In genomic region chr3:52973806-52974205, GRCh38 we compare ENCODE assay signal across 10 cellular contexts.
"Had no signal": no experiment of that assay in that cellular context is flagged by ENCODE, and none has a peak within 500 bp of the region (broad histone marks: within the 10 kb centered on the region; RNA-seq: fewer than 3 reads in every experiment).

No MANE protein-coding gene starts in this region.

- DNase-seq: activated naive CD4-positive, alpha-beta T cell treated with anti-CD3 and anti-CD28 coated beads for 36 hours; adrenal gland; cortex of kidney; effector CD4-positive, alpha-beta T cell; kidney; left ventricle myocardium superior; mesenchymal stem cell; natural killer cell; stimulated activated naive CD8-positive, alpha-beta T cell treated with anti-CD3 and anti-CD28 coated beads, Interleukin-15, Interleukin-2, amounts not matched to agents 100 U/mL and 50 U/mL, for 24 hours had no signal

- ATAC-seq: activated T-helper 17 cell treated with anti-CD3 and anti-CD28 coated beads, Interleukin-2, amount 50 U/mL, for 72 hours; left ventricle myocardium superior; natural killer cell; stimulated activated naive CD8-positive, alpha-beta T cell treated with anti-CD3 and anti-CD28 coated beads, Interleukin-15, Interleukin-2, amounts not matched to agents 100 U/mL and 50 U/mL, for 24 hours had no signal
